In genomic region chr19:19261350-19262189, GRCh38 we compare ENCODE assay signal across 9 cellular contexts. TPM values are rescaled to one million over a fixed set of nuclear protein-coding genes. Genes with fewer than 3 reads are reported as not detected.
A peak's percentile ranks its signal among the peaks of the same experiment; 100 is the strongest.
DNase-seq lines count a peak whose midpoint lies in the region; ATAC-seq and TF ChIP-seq lines count a peak whose summit lies in the region.
"Had no signal": no experiment of that assay in that cellular context is flagged by ENCODE, and none has a peak within 500 bp of the region (broad histone marks: within the 10 kb centered on the region; RNA-seq: fewer than 3 reads in every experiment).

No MANE protein-coding gene starts in this region.

- no peaks in the 10 kb centered on the region for H3K36me3 Mint-ChIP-seq in activated naive CD8-positive, alpha-beta T cell

- peak overlapping the region in 1 of 2 donors; percentile 35 for H3K4me3 ChIP-seq in ascending aorta

- no peak overlapping the region for H3K27ac Mint-ChIP-seq in activated naive CD8-positive, alpha-beta T cell

- peaks cover 25% of the 10 kb centered on the region for H3K27me3 Mint-ChIP-seq in activated naive CD8-positive, alpha-beta T cell

- ATAC-seq in Right ventricle myocardium superior (ENCODE audit: poor library complexity) (no peak), left ventricle myocardium superior (no peak), HG02938 (IDR thresholded peaks at IDR 0.05; ENCODE audit: unreplicated experiment) (no peak)

- DNase-seq in Right ventricle myocardium superior (peak; percentile 26), left ventricle myocardium superior (no peak), islet precursor cell (peak; percentile 75), NCI-H1092 (lab: John Stamatoyannopoulos, UW) (no peak), ascending aorta (ENCODE audit: low spot score in 2 of 2) (no peak), putamen (ENCODE audit: low spot score) (no peak)
- DNase-seq: RPMI8226 had no signal

- H3K27ac ChIP-seq in ascending aorta: no peak overlapping the region

- H3K9me3 Mint-ChIP-seq in activated naive CD8-positive, alpha-beta T cell (ENCODE audit: low read depth): no peaks in the 10 kb centered on the region

- H3K4me1 Mint-ChIP-seq in activated naive CD8-positive, alpha-beta T cell (ENCODE audit: low read depth): peaks cover 10% of the 10 kb centered on the region

- peaks cover 5% of the 10 kb centered on the region for H3K27me3 ChIP-seq in ascending aorta

- no peak for TF ChIP-seq CTCF in ascending aorta (IDR thresholded peaks at IDR 0.05)

- peak overlapping the region; percentile 79 for H3K4me3 Mint-ChIP-seq in activated naive CD8-positive, alpha-beta T cell

- H3K36me3 ChIP-seq in ascending aorta: no peaks in the 10 kb centered on the region

- H3K9me3 ChIP-seq in ascending aorta: no peaks in the 10 kb centered on the region

- H3K4me1 ChIP-seq in ascending aorta: no peaks in the 10 kb centered on the region

- intact Hi-C loops in Right ventricle myocardium superior (cut with DNase I) (no loop called here), left ventricle myocardium superior (cut with micrococcal nuclease) (no loop called here), ascending aorta (cut with DNase I) (no loop called here)

RNA-seq across cellular contexts. Expression of gene TM6SF2, which starts 11.5 kb away (rescaled TPM):
- total RNA-seq in Right ventricle myocardium superior: 0.32 TPM
- total RNA-seq in left ventricle myocardium superior: 0.30 TPM
- total RNA-seq in ascending aorta: 8.8 TPM

RNA-seq across cellular contexts. Expression of gene NCAN, which starts 49.8 kb away (rescaled TPM):
- not detected for total RNA-seq in Right ventricle myocardium superior
- not detected for total RNA-seq in left ventricle myocardium superior
- total RNA-seq in ascending aorta: not detected

RNA-seq across cellular contexts. Expression of gene NR2C2AP, which starts 58.4 kb away (rescaled TPM):
- 5.9 TPM for total RNA-seq in Right ventricle myocardium superior
- total RNA-seq in left ventricle myocardium superior: 5.5 TPM
- total RNA-seq in ascending aorta: 16.5 TPM

RNA-seq across cellular contexts. Expression of gene SUGP1, which starts 58.7 kb away (rescaled TPM):
- total RNA-seq in Right ventricle myocardium superior: 37.2 TPM
- 46.0 TPM for total RNA-seq in left ventricle myocardium superior
- 42.9 TPM for total RNA-seq in ascending aorta

RNA-seq across cellular contexts. Expression of gene MAU2, which starts 59.1 kb away (rescaled TPM):
- total RNA-seq in Right ventricle myocardium superior: 32.8 TPM
- 31.4 TPM for total RNA-seq in left ventricle myocardium superior
- 41.2 TPM for total RNA-seq in ascending aorta

Comparison
In these comparisons a context has a peak if more than half of its experiments do, and no peak if none do; other contexts are left out.
1. DNase-seq: peak in Right ventricle myocardium superior (single experiment) and islet precursor cell (single experiment); none in left ventricle myocardium superior (single experiment), NCI-H1092 (single experiment), ascending aorta (0 of 2) and putamen (single experiment).